ENCODE assay signal across 9 cellular contexts in the genomic region with DNA sequence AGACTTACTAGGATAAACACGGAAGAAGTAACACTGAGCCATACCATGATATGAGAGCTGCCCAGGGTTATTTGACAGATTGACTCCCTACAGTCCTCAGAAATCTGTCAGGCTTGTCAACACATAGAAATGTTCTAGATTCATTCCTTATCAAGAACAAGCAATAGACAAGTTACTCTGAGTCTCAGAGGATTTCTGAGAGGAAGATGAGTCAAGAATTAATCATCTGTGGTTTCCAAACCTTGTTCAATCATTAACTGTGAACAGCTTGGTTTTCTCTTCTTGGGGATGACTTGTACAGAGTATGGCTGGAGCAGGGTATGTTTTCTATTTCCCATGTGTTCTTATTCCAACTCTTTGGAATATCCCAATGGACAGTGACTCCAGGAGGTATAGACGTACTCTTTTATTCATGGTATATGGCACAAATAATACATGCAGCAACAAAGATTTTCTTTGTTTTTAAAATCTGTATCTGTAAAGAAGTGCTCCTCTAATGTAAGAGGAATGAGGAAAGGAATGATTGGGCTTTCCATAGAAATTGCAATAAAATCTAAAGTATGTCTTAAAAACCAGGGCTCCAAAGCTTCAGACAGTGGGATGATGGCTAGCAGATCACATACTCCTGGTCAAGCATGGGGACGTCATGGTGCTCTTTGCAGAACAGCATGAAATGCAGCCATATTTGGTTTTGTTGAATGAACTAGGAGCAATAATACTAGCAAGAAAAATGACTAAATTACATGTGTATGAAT. TPM values are rescaled to one million over a fixed set of nuclear protein-coding genes. Genes with fewer than 3 reads are reported as not detected.
DNase-seq lines count a peak whose midpoint lies in the region; ATAC-seq and TF ChIP-seq lines count a peak whose summit lies in the region.
"Had no signal": no experiment of that assay in that cellular context is flagged by ENCODE, and none has a peak within 500 bp of the region (broad histone marks: within the 10 kb centered on the region; RNA-seq: fewer than 3 reads in every experiment).

No MANE protein-coding gene starts in this region.

- no peaks in the 10 kb centered on the region for H3K9me3 ChIP-seq in esophagus squamous epithelium

- intact Hi-C loops in esophagus squamous epithelium (cut with DNase I), result no loop called here

- H3K9me3 Mint-ChIP-seq in osteocyte (ENCODE audit: unreplicated experiment), result no peaks in the 10 kb centered on the region
- no peaks in the 10 kb centered on the region for H3K9me3 Mint-ChIP-seq in type B pancreatic cell
- H3K9me3 Mint-ChIP-seq: neural progenitor cell had no signal

- H3K4me1 ChIP-seq in esophagus squamous epithelium, result peaks cover 0 to 3% (median under 1%) of the 10 kb centered on the region in 3 donors
- H3K4me1 ChIP-seq: neural progenitor cell had no signal

- H3K4me1 Mint-ChIP-seq in osteocyte (ENCODE audit: unreplicated experiment) (peaks cover 6% of the 10 kb centered on the region), type B pancreatic cell (ENCODE audit: unreplicated experiment) (no peaks in the 10 kb centered on the region)

- H3K27ac ChIP-seq in esophagus squamous epithelium, result no peak overlapping the region
- H3K27ac ChIP-seq: neural progenitor cell had no signal

- TF ChIP-seq POLR2A in esophagus squamous epithelium (IDR thresholded peaks at IDR 0.05), result no peak

- no peak overlapping the region for H3K4me3 ChIP-seq in esophagus squamous epithelium
- H3K4me3 ChIP-seq: neural progenitor cell had no signal

- peak; percentile 85 for ATAC-seq in HG02938 (IDR thresholded peaks at IDR 0.05; ENCODE audit: unreplicated experiment)

- no peaks in the 10 kb centered on the region for H3K36me3 ChIP-seq in esophagus squamous epithelium
- H3K36me3 ChIP-seq: neural progenitor cell had no signal

- peaks cover 0 to 3% (median 0%) of the 10 kb centered on the region in 4 donors for H3K27me3 ChIP-seq in esophagus squamous epithelium
- H3K27me3 ChIP-seq: neural progenitor cell had no signal

- H3K36me3 Mint-ChIP-seq in osteocyte (ENCODE audit: unreplicated experiment) (no peaks in the 10 kb centered on the region), type B pancreatic cell (no peaks in the 10 kb centered on the region)
- H3K36me3 Mint-ChIP-seq: neural progenitor cell had no signal

- no peaks in the 10 kb centered on the region for H3K27me3 Mint-ChIP-seq in osteocyte (ENCODE audit: unreplicated experiment)
- peaks cover 3% of the 10 kb centered on the region for H3K27me3 Mint-ChIP-seq in type B pancreatic cell

- 59 to 70% methylated on average over 3 of the region's 3 CpGs for WGBS in esophagus squamous epithelium, 2 donors

- DNase-seq in DMS53 (lab: John Stamatoyannopoulos, UW) (peak; percentile 51), DMS53 treated with DMSO at 0.1 percent for 48 hours (lab: John Stamatoyannopoulos, UW; ENCODE audit: unreplicated experiment) (no peak), SW 1271 (lab: John Stamatoyannopoulos, UW) (peak; percentile 22 to 69), osteocyte (ENCODE audit: extremely low spot score, unreplicated experiment) (no peak), NK-92 (lab: John Stamatoyannopoulos, UW; ENCODE audit: unreplicated experiment) (no peak), esophagus squamous epithelium (lab: John Stamatoyannopoulos, UW) (no peak), type B pancreatic cell (ENCODE audit: extremely low spot score, unreplicated experiment) (no peak)

- H3K4me3 Mint-ChIP-seq in osteocyte (ENCODE audit: unreplicated experiment) (no peak overlapping the region), type B pancreatic cell (no peak overlapping the region)
- H3K4me3 Mint-ChIP-seq: neural progenitor cell had no signal

- H3K27ac Mint-ChIP-seq in osteocyte (ENCODE audit: unreplicated experiment) (peak overlapping the region; percentile 27), type B pancreatic cell (no peak overlapping the region)
- H3K27ac Mint-ChIP-seq: neural progenitor cell had no signal

- TF ChIP-seq CTCF in osteocyte (IDR thresholded peaks at IDR 0.05), result no peak
- TF ChIP-seq CTCF in esophagus squamous epithelium (IDR thresholded peaks at IDR 0.05), result no peak
- TF ChIP-seq CTCF in type B pancreatic cell (conservative IDR thresholded peaks at IDR 0.05), result no peak

RNA-seq across cellular contexts. Expression of gene SFR1, which starts 11.9 kb away (rescaled TPM):
- total RNA-seq in osteocyte, result 7.0 and 7.9 TPM in 2 replicates
- total RNA-seq in esophagus squamous epithelium, result 1 to 10 TPM; 2.7 to 9.3 (median 6.3) TPM
- 9.1 and 11.6 TPM in 2 replicates for total RNA-seq in type B pancreatic cell (ENCODE audit: low replicate concordance)

RNA-seq across cellular contexts. Expression of gene COL17A1, which starts 24.4 kb away (rescaled TPM):
- total RNA-seq in osteocyte, result not detected in 2 replicates
- total RNA-seq in esophagus squamous epithelium, result 100 to 1,000 TPM; 150 to 202 (median 191) TPM
- 14.5 and 94.1 TPM in 2 replicates for total RNA-seq in type B pancreatic cell (ENCODE audit: low replicate concordance)

Comparison
In these comparisons a context has a peak if more than half of its experiments do, and no peak if none do; other contexts are left out.
1. DNase-seq: peak in DMS53 (single experiment) and SW 1271 (2 of 2); none in DMS53 treated with DMSO at 0.1 percent for 48 hours (single experiment), osteocyte (single experiment), NK-92 (single experiment), esophagus squamous epithelium (single experiment) and type B pancreatic cell (single experiment).
2. RNA of gene COL17A1, which starts 24.4 kb away (total RNA-seq): 150 to 202 TPM in esophagus squamous epithelium and 14.5 to 94.1 TPM in type B pancreatic cell; not detected in osteocyte; every median in the first group is over 10 times any median in the second.